1 cellular context compared by ENCODE assay signal in genomic region chr22:20446383-20446970, GRCh38.
A peak's percentile ranks its signal among the peaks of the same experiment; 100 is the strongest.
TF ChIP-seq lines count a peak whose summit lies in the region.

No MANE protein-coding gene starts in this region.

TF ChIP-seq in K562, 482 proteins besides CTCF, POLR2A, EP300 and RAD21 (continued from another document and continues in another):
- TF ChIP-seq TCFL5 (CRISPR knock-in tag; conservative IDR thresholded peaks at IDR 0.05) = no peak
- TF ChIP-seq ZNF282 (CRISPR knock-in tag; IDR thresholded peaks at IDR 0.05) = 0 out of 2 replicates have a peak, but pooled peaks have one; percentile 48
- no peak for TF ChIP-seq RBBP5 (IDR thresholded peaks at IDR 0.05; ENCODE audit: borderline replicate concordance, insufficient read depth, low read length, poor library complexity, severe bottlenecking)
- TF ChIP-seq C11orf30 (IDR thresholded peaks at IDR 0.05; ENCODE audit: low read depth) = no peak
- no peak for TF ChIP-seq ZNF140 (CRISPR knock-in tag; IDR thresholded peaks at IDR 0.05)
- TF ChIP-seq CBFB (CRISPR knock-in tag; IDR thresholded peaks at IDR 0.05) = 0 out of 2 replicates have a peak, but pooled peaks have one; percentile 42
- TF ChIP-seq ATF6 (CRISPR knock-in tag; IDR thresholded peaks at IDR 0.05) = no peak
- TF ChIP-seq PRPF4 (IDR thresholded peaks at IDR 0.05; ENCODE audit: insufficient read depth, low read depth, low read length, poor library complexity, severe bottlenecking) = no peak
- no peak for TF ChIP-seq RNF2 (IDR thresholded peaks at IDR 0.05)
- TF ChIP-seq ZSCAN32 (CRISPR knock-in tag; IDR thresholded peaks at IDR 0.05) = no peak
- no peak for TF ChIP-seq FOXK1 (CRISPR knock-in tag; IDR thresholded peaks at IDR 0.05; ENCODE audit: borderline replicate concordance)
- TF ChIP-seq ZBTB43 (CRISPR knock-in tag; IDR thresholded peaks at IDR 0.05) = no peak
- TF ChIP-seq ZNF263 (CRISPR knock-in tag; IDR thresholded peaks at IDR 0.05; ENCODE audit: borderline replicate concordance) = no peak
- TF ChIP-seq BRD4 (IDR thresholded peaks at IDR 0.05) = no peak
- no peak for TF ChIP-seq CSDE1 (IDR thresholded peaks at IDR 0.05)
- no peak for TF ChIP-seq TEAD4 (IDR thresholded peaks at IDR 0.05; ENCODE audit: low read length)
- TF ChIP-seq TEAD4 (CRISPR knock-in tag; IDR thresholded peaks at IDR 0.05; ENCODE audit: borderline replicate concordance) = peak; percentile 51; the same call in 1 of the 2 replicates
- no peak for TF ChIP-seq SAP30 (IDR thresholded peaks at IDR 0.05; ENCODE audit: borderline replicate concordance, insufficient read depth, low read depth, low read length, poor library complexity, severe bottlenecking)
- no peak for TF ChIP-seq PRMT5 (CRISPR knock-in tag; IDR thresholded peaks at IDR 0.05)
- TF ChIP-seq FOSL1 (tag; conservative IDR thresholded peaks at IDR 0.05) = no peak
- no peak for TF ChIP-seq FOXK2 (conservative IDR thresholded peaks at IDR 0.05 in 1 of 2, IDR thresholded peaks at IDR 0.05 in 1 of 2; ENCODE audit: low read depth in 2 of 2)
- no peak for TF ChIP-seq BCL6 (CRISPR knock-in tag; IDR thresholded peaks at IDR 0.05)
- peak; percentile 73; the same call in 1 of the 2 replicates for TF ChIP-seq NR2C2 (CRISPR knock-in tag; IDR thresholded peaks at IDR 0.05)
- peak; percentile 28; the same call in 1 of the 2 replicates for TF ChIP-seq NR2C2 (tag; IDR thresholded peaks at IDR 0.05)
- TF ChIP-seq CTBP1 (IDR thresholded peaks at IDR 0.05; ENCODE audit: borderline replicate concordance) = no peak
- TF ChIP-seq POLR2B (IDR thresholded peaks at IDR 0.05; ENCODE audit: low read depth, partially characterized antibody) = no peak
- TF ChIP-seq ELK1 (CRISPR knock-in tag; IDR thresholded peaks at IDR 0.05) = 0 out of 2 replicates have a peak, but pooled peaks have one; percentile 56
- 0 out of 2 replicates have a peak, but pooled peaks have one; percentile 22 for TF ChIP-seq CEBPG (CRISPR knock-in tag; IDR thresholded peaks at IDR 0.05)
- TF ChIP-seq CEBPG (tag; conservative IDR thresholded peaks at IDR 0.05 in 1 of 2, IDR thresholded peaks at IDR 0.05 in 1 of 2) = no peak
- no peak for TF ChIP-seq ZBTB2 (IDR thresholded peaks at IDR 0.05)
- TF ChIP-seq HINFP (tag; conservative IDR thresholded peaks at IDR 0.05; ENCODE audit: low read depth) = no peak
- TF ChIP-seq ATF1 (CRISPR knock-in tag; IDR thresholded peaks at IDR 0.05) = no peak
- TF ChIP-seq ATF1 (tag; IDR thresholded peaks at IDR 0.05) = no peak
- TF ChIP-seq MBD2 (IDR thresholded peaks at IDR 0.05; ENCODE audit: borderline replicate concordance, low read depth) = no peak
- peak in 1 of 2 experiments; percentile 31; a peak in 1 of 4 replicates for TF ChIP-seq NRF1 (conservative IDR thresholded peaks at IDR 0.05 in 1 of 2, IDR thresholded peaks at IDR 0.05 in 1 of 2)
- no peak for TF ChIP-seq ILK (tag; IDR thresholded peaks at IDR 0.05; ENCODE audit: borderline replicate concordance, low read depth)
- TF ChIP-seq HES1 (IDR thresholded peaks at IDR 0.05; ENCODE audit: low read depth) = no peak
- TF ChIP-seq ATF2 (CRISPR knock-in tag; IDR thresholded peaks at IDR 0.05) = 0 out of 2 replicates have a peak, but pooled peaks have one; percentile 49
- no peak for TF ChIP-seq ZKSCAN1 (IDR thresholded peaks at IDR 0.05; ENCODE audit: low read depth, low read length)
- no peak for TF ChIP-seq KAT2B (IDR thresholded peaks at IDR 0.05; ENCODE audit: low read depth, low read length)
- no peak for TF ChIP-seq SFPQ (IDR thresholded peaks at IDR 0.05; ENCODE audit: low read depth, low read length)
- TF ChIP-seq THAP12 (CRISPR knock-in tag; IDR thresholded peaks at IDR 0.05) = 0 out of 2 replicates have a peak, but pooled peaks have one; percentile 39
- no peak for TF ChIP-seq FUS (optimal IDR thresholded peaks at IDR 0.05; ENCODE audit: low read depth, low read length)
- TF ChIP-seq ETS1 (conservative IDR thresholded peaks at IDR 0.05; ENCODE audit: control insufficient read depth, low read depth, low read length) = 0 out of 2 replicates have a peak, but pooled peaks have one; percentile 56
- TF ChIP-seq EGR1 (conservative IDR thresholded peaks at IDR 0.05) = no peak
- no peak for TF ChIP-seq ZNF239 (CRISPR knock-in tag; IDR thresholded peaks at IDR 0.05)
- no peak for TF ChIP-seq ADNP (tag; IDR thresholded peaks at IDR 0.05)
- TF ChIP-seq ILF3 (IDR thresholded peaks at IDR 0.05; ENCODE audit: borderline replicate concordance) = no peak
- TF ChIP-seq CC2D1A (IDR thresholded peaks at IDR 0.05) = no peak
- no peak for TF ChIP-seq MLLT1 (IDR thresholded peaks at IDR 0.05)
- no peak for TF ChIP-seq JUN (IDR thresholded peaks at IDR 0.05; ENCODE audit: borderline replicate concordance, low read depth, low read length)
- no peak for TF ChIP-seq JUN (CRISPR knock-in tag; IDR thresholded peaks at IDR 0.05; ENCODE audit: borderline replicate concordance)
- no peak for TF ChIP-seq BRF1 (IDR thresholded peaks at IDR 0.05; ENCODE audit: borderline replicate concordance, extremely low read depth, insufficient read length)
